In the genomic region with DNA sequence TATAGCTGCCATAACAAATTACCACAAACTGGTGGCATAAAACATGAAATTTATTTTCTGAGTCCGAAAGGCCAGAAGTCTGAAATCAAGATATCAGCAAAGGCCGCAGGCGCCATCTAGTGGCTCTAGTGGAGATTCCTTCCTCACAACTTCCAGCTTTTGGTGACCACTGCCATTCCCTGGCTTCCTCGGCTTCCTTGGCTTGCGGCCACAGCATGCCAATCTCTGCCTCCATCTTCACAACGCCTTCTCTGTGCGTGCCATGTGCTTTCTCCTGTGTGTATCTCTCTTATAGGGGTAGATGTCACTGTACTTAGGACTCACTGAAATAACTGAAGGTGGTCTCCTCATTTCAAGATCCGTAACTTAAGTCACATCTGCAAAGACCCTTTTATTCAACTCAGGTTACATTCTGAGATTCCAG, we compare ENCODE assay signal across 8 cellular contexts. TPM values are rescaled to one million over a fixed set of nuclear protein-coding genes. Genes with fewer than 3 reads are reported as not detected.
DNase-seq lines count a peak whose midpoint lies in the region; ATAC-seq, FAIRE-seq and TF ChIP-seq lines count a peak whose summit lies in the region.

No MANE protein-coding gene starts in this region.

- peak; percentile 52 for FAIRE-seq in H54 (lab: Jason Lieb, UNC)

- ATAC-seq in left lobe of liver (peak; percentile 90), GM21381 (IDR thresholded peaks at IDR 0.05; ENCODE audit: unreplicated experiment) (no peak)

- DNase-seq in CD1c-positive myeloid dendritic cell (ENCODE audit: extremely low spot score) (peak; percentile 86), H54 (ENCODE audit: insufficient read length, low spot score) (peak; percentile 27), NCI-H226 (peak; percentile 43), choroid plexus epithelial cell (ENCODE audit: low read depth) (peak; percentile 85), left lobe of liver (ENCODE audit: low spot score) (peak; percentile 69)
- DNase-seq in activated CD4-positive, alpha-beta T cell treated with anti-CD3 and anti-CD28 coated beads for 24 hours (ENCODE audit: low read depth in 2 of 2), result peak; percentile 45 to 47
- DNase-seq in stimulated activated CD4-positive, alpha-beta T cell treated with anti-CD3 and anti-CD28 coated beads, TNF-alpha, amount 100 ng/mL, for 24 hours (ENCODE audit: low read depth in 3 of 3), result peak; percentile 34 to 53 (median 49)

- TF ChIP-seq CTCF in choroid plexus epithelial cell (conservative IDR thresholded peaks at IDR 0.05; ENCODE audit: low read depth, low read length), result peak; percentile 96

- no peak for TF ChIP-seq POLR2A in H54 (IDR thresholded peaks at IDR 0.05; ENCODE audit: low read depth, low read length)

- no peak overlapping the region for H3K4me3 ChIP-seq in choroid plexus epithelial cell (ENCODE audit: low read depth, low read length)

RNA-seq across cellular contexts. Expression of a gene that starts 5.4 kb away (rescaled TPM):
- total RNA-seq in left lobe of liver, result 1.2 TPM

Comparison
In these comparisons a context has a peak if more than half of its experiments do, and no peak if none do; other contexts are left out.
1. DNase-seq: peak in every context shown above with its lines; median percentile 86 in CD1c-positive myeloid dendritic cell; 85 in choroid plexus epithelial cell; 69 in left lobe of liver; 49 in stimulated activated CD4-positive, alpha-beta T cell treated with anti-CD3 and anti-CD28 coated beads, TNF-alpha, amount 100 ng/mL, for 24 hours; 46 in activated CD4-positive, alpha-beta T cell treated with anti-CD3 and anti-CD28 coated beads for 24 hours; 43 in NCI-H226; 27 in H54.